1 cellular context compared by ENCODE assay signal in the genomic region with DNA sequence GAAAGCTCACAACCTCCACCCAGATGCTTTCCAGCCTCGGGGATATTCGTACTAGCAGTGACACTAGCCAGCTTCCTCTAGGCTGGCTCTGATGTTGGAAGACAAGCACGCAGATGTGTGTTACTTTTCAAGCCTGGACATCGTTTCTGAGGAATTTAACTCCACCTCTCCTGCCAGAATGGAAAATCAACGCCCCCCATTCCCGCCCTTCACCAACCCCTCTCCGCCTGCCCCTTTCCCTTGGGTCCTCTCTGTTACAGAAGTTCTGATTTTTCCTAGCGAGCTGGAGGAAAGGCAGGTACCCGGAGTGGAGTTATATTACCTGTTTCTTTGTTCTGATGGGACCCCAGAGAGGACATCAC.
TF ChIP-seq lines count a peak whose summit lies in the region.

No MANE protein-coding gene starts in this region.

TF ChIP-seq in HEK293, 187 proteins besides CTCF, POLR2A, EP300 and RAD21 (continued from another document):
- TF ChIP-seq, protein P1, sequence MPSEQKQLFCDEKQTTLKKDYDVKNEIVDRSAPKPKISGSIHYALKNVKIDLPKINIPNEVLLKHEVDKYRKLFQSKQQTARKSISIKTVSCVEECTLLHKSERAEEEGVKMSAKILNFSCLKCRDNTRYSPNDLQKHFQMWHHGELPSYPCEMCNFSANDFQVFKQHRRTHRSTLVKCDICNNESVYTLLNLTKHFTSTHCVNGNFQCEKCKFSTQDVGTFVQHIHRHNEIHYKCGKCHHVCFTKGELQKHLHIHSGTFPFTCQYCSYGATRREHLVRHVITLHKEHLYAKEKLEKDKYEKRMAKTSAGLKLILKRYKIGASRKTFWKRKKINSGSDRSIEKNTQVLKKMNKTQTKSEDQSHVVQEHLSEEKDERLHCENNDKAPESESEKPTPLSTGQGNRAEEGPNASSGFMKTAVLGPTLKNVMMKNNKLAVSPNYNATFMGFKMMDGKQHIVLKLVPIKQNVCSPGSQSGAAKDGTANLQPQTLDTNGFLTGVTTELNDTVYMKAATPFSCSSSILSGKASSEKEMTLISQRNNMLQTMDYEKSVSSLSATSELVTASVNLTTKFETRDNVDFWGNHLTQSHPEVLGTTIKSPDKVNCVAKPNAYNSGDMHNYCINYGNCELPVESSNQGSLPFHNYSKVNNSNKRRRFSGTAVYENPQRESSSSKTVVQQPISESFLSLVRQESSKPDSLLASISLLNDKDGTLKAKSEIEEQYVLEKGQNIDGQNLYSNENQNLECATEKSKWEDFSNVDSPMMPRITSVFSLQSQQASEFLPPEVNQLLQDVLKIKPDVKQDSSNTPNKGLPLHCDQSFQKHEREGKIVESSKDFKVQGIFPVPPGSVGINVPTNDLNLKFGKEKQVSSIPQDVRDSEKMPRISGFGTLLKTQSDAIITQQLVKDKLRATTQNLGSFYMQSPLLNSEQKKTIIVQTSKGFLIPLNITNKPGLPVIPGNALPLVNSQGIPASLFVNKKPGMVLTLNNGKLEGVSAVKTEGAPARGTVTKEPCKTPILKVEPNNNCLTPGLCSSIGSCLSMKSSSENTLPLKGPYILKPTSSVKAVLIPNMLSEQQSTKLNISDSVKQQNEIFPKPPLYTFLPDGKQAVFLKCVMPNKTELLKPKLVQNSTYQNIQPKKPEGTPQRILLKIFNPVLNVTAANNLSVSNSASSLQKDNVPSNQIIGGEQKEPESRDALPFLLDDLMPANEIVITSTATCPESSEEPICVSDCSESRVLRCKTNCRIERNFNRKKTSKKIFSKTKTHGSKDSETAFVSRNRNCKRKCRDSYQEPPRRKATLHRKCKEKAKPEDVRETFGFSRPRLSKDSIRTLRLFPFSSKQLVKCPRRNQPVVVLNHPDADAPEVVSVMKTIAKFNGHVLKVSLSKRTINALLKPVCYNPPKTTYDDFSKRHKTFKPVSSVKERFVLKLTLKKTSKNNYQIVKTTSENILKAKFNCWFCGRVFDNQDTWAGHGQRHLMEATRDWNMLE (tag by site-specific recombination; conservative IDR thresholded peaks at IDR 0.05; ENCODE audit: low read depth): no peak
- TF ChIP-seq, protein P2, sequence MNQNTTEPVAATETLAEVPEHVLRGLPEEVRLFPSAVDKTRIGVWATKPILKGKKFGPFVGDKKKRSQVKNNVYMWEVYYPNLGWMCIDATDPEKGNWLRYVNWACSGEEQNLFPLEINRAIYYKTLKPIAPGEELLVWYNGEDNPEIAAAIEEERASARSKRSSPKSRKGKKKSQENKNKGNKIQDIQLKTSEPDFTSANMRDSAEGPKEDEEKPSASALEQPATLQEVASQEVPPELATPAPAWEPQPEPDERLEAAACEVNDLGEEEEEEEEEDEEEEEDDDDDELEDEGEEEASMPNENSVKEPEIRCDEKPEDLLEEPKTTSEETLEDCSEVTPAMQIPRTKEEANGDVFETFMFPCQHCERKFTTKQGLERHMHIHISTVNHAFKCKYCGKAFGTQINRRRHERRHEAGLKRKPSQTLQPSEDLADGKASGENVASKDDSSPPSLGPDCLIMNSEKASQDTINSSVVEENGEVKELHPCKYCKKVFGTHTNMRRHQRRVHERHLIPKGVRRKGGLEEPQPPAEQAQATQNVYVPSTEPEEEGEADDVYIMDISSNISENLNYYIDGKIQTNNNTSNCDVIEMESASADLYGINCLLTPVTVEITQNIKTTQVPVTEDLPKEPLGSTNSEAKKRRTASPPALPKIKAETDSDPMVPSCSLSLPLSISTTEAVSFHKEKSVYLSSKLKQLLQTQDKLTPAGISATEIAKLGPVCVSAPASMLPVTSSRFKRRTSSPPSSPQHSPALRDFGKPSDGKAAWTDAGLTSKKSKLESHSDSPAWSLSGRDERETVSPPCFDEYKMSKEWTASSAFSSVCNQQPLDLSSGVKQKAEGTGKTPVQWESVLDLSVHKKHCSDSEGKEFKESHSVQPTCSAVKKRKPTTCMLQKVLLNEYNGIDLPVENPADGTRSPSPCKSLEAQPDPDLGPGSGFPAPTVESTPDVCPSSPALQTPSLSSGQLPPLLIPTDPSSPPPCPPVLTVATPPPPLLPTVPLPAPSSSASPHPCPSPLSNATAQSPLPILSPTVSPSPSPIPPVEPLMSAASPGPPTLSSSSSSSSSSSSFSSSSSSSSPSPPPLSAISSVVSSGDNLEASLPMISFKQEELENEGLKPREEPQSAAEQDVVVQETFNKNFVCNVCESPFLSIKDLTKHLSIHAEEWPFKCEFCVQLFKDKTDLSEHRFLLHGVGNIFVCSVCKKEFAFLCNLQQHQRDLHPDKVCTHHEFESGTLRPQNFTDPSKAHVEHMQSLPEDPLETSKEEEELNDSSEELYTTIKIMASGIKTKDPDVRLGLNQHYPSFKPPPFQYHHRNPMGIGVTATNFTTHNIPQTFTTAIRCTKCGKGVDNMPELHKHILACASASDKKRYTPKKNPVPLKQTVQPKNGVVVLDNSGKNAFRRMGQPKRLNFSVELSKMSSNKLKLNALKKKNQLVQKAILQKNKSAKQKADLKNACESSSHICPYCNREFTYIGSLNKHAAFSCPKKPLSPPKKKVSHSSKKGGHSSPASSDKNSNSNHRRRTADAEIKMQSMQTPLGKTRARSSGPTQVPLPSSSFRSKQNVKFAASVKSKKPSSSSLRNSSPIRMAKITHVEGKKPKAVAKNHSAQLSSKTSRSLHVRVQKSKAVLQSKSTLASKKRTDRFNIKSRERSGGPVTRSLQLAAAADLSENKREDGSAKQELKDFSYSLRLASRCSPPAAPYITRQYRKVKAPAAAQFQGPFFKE (tag by site-specific recombination; IDR thresholded peaks at IDR 0.05; ENCODE audit: borderline replicate concordance): no peak
- no peak for TF ChIP-seq ZNF302 (tag by site-specific recombination; IDR thresholded peaks at IDR 0.05; ENCODE audit: low read depth)
